In the genomic region with DNA sequence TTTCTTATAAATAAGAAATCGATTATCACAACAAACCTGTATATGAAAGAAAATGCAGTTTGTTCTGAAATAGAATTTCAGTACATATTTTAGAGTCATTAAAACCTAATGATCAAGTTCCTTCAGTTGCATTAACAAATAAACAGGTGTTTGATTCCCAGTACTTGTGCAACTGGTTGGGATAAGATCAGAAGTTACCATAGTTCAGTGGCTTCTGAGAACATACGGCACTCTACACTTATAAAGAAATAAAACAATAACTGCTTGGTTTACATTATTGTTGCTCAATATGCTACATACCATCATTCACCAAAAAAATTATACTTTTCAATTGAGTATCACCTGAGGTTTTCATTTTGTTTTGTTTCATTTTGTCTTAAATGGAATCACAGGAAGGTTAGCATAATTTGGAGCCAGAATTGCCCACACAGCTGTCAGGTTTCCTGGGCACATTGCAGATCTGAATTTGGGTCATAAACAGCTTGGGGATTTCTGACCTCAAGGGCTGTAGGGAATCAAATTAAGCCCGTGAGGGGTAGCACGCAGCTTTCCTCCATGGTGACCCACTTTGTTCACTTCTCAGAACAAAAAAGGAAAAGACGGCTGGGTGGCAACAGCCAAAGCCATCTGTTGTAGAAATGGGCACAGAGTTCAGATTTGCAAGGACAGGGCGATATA, we compare ENCODE assay signal across 24 cellular contexts. TPM values are rescaled to one million over a fixed set of nuclear protein-coding genes. Genes with fewer than 3 reads are reported as not detected.
DNase-seq lines count a peak whose midpoint lies in the region; ATAC-seq and TF ChIP-seq lines count a peak whose summit lies in the region.
"Had no signal": no experiment of that assay in that cellular context is flagged by ENCODE, and none has a peak within 500 bp of the region (broad histone marks: within the 10 kb centered on the region; RNA-seq: fewer than 3 reads in every experiment).

No MANE protein-coding gene starts in this region.

- no peak for TF ChIP-seq CTCF in activated CD8-positive, alpha-beta T cell treated with anti-CD3 and anti-CD28 coated beads for 36 hours (IDR thresholded peaks at IDR 0.05)
- TF ChIP-seq CTCF in mucosa of descending colon (IDR thresholded peaks at IDR 0.05), result no peak
- TF ChIP-seq CTCF in SK-N-SH (IDR thresholded peaks at IDR 0.05), result no peak
- TF ChIP-seq CTCF in BE2C (IDR thresholded peaks at IDR 0.05; ENCODE audit: low read depth, low read length), result no peak

- H3K9ac ChIP-seq in SK-N-SH, result no peak overlapping the region

- H3F3A ChIP-seq in SK-N-SH (replicated peaks; ENCODE audit: insufficient read depth), result peaks cover 4% of the 10 kb centered on the region

- H3K36me3 Mint-ChIP-seq in activated CD8-positive, alpha-beta T cell treated with anti-CD3 and anti-CD28 coated beads for 36 hours (ENCODE audit: low read depth), result no peaks in the 10 kb centered on the region
- H3K36me3 Mint-ChIP-seq in activated CD8-positive, alpha-beta T cell treated with anti-CD3 and anti-CD28 coated beads, Interleukin-2, amount 10 ng/mL, durations not matched to agents 7 days and 5 days (ENCODE audit: low read depth), result no peaks in the 10 kb centered on the region
- no peaks in the 10 kb centered on the region for H3K36me3 Mint-ChIP-seq in activated T-helper 17 cell treated with anti-CD3 and anti-CD28 coated beads, Interleukin-2, amount 50 U/mL, for 72 hours (ENCODE audit: low read depth)
- H3K36me3 Mint-ChIP-seq: brain had no signal

- H3K4me2 ChIP-seq in SK-N-SH, result no peak overlapping the region

- no peak for ATAC-seq in activated CD8-positive, alpha-beta T cell treated with anti-CD3 and anti-CD28 coated beads for 36 hours
- ATAC-seq in activated CD8-positive, alpha-beta T cell treated with anti-CD3 and anti-CD28 coated beads, Interleukin-2, amount 10 ng/mL, durations not matched to agents 7 days and 5 days, result no peak
- ATAC-seq in activated T-helper 17 cell treated with anti-CD3 and anti-CD28 coated beads, Interleukin-2, amount 50 U/mL, for 72 hours (replicated peaks), result no peak
- ATAC-seq in mucosa of descending colon, result peak; percentile 51
- ATAC-seq: gastroesophageal sphincter had no signal

- intact Hi-C loops in activated CD8-positive, alpha-beta T cell treated with anti-CD3 and anti-CD28 coated beads for 36 hours (cut with micrococcal nuclease), result no loop called here
- intact Hi-C loops in mucosa of descending colon (cut with DNase I, micrococcal nuclease), result no loop called here

- POLR2A ChIA-PET in activated CD8-positive, alpha-beta T cell treated with anti-CD3 and anti-CD28 coated beads for 36 hours (lab: Charles Lee), result no interaction called here
- POLR2A ChIA-PET in activated CD8-positive, alpha-beta T cell treated with anti-CD3 and anti-CD28 coated beads, Interleukin-2, amount 10 ng/mL, durations not matched to agents 7 days and 5 days (lab: Charles Lee), result no interaction called here
- POLR2A ChIA-PET in SK-N-SH (lab: Yijun Ruan, JAX), result no interaction called here

- no peaks in the 10 kb centered on the region for H3K36me3 ChIP-seq in mucosa of descending colon (ENCODE audit: low read depth)
- no peaks in the 10 kb centered on the region for H3K36me3 ChIP-seq in urinary bladder (ENCODE audit: insufficient read depth)
- no peaks in the 10 kb centered on the region for H3K36me3 ChIP-seq in SK-N-SH (replicated peaks in 1 of 2; ENCODE audit: control insufficient read depth in 1 of 2, insufficient read depth in 2 of 2, low read length in 1 of 2)
- H3K36me3 ChIP-seq in BE2C, result no peaks in the 10 kb centered on the region
- H3K36me3 ChIP-seq: gastroesophageal sphincter, left ventricle myocardium inferior, upper lobe of left lung, WERI-Rb-1 had no signal

- H4K20me1 ChIP-seq in SK-N-SH (ENCODE audit: insufficient read depth), result no peaks in the 10 kb centered on the region

- H3K27me3 Mint-ChIP-seq in activated CD8-positive, alpha-beta T cell treated with anti-CD3 and anti-CD28 coated beads for 36 hours, result no peaks in the 10 kb centered on the region
- H3K27me3 Mint-ChIP-seq in activated CD8-positive, alpha-beta T cell treated with anti-CD3 and anti-CD28 coated beads, Interleukin-2, amount 10 ng/mL, durations not matched to agents 7 days and 5 days (ENCODE audit: low read depth), result peaks cover 7% of the 10 kb centered on the region
- peaks cover 6% of the 10 kb centered on the region for H3K27me3 Mint-ChIP-seq in activated T-helper 17 cell treated with anti-CD3 and anti-CD28 coated beads, Interleukin-2, amount 50 U/mL, for 72 hours
- H3K27me3 Mint-ChIP-seq: activated CD4-positive, alpha-beta T cell treated with anti-CD3 and anti-CD28 coated beads, Interleukin-2, amount 10 ng/mL, durations not matched to agents 7 days and 5 days; brain had no signal

- TF ChIP-seq RAD21 in SK-N-SH (IDR thresholded peaks at IDR 0.05; ENCODE audit: low read length), result no peak

- peak overlapping the region; percentile 15 for H3K27ac Mint-ChIP-seq in activated CD8-positive, alpha-beta T cell treated with anti-CD3 and anti-CD28 coated beads for 36 hours
- no peak overlapping the region for H3K27ac Mint-ChIP-seq in activated CD8-positive, alpha-beta T cell treated with anti-CD3 and anti-CD28 coated beads, Interleukin-2, amount 10 ng/mL, durations not matched to agents 7 days and 5 days
- H3K27ac Mint-ChIP-seq in activated T-helper 17 cell treated with anti-CD3 and anti-CD28 coated beads, Interleukin-2, amount 50 U/mL, for 72 hours, result no peak overlapping the region
- H3K27ac Mint-ChIP-seq: activated CD4-positive, alpha-beta T cell treated with anti-CD3 and anti-CD28 coated beads, Interleukin-2, amount 10 ng/mL, durations not matched to agents 7 days and 5 days had no signal

- H3K27me3 ChIP-seq in SK-N-SH (ENCODE audit: insufficient read depth) (no peaks in the 10 kb centered on the region), BE2C (peaks cover 10% of the 10 kb centered on the region)
- H3K27me3 ChIP-seq: gastroesophageal sphincter, upper lobe of left lung had no signal

- H3K4me1 ChIP-seq in mucosa of descending colon (ENCODE audit: low read depth), result peaks cover 26% of the 10 kb centered on the region
- H3K4me1 ChIP-seq in urinary bladder (ENCODE audit: insufficient read depth), result no peaks in the 10 kb centered on the region
- 0 out of 4 replicates have a peak, but pooled peaks cover 0 to 5% of the 10 kb centered on the region in 2 experiments for H3K4me1 ChIP-seq in SK-N-SH (ENCODE audit: control insufficient read depth in 1 of 2, insufficient read depth in 2 of 2, low read depth in 1 of 2, low read length in 1 of 2)
- H3K4me1 ChIP-seq in BE2C, result no peaks in the 10 kb centered on the region
- H3K4me1 ChIP-seq: gastroesophageal sphincter, left ventricle myocardium inferior, upper lobe of left lung had no signal

- no peak overlapping the region for H3K4me3 ChIP-seq in mucosa of descending colon
- H3K4me3 ChIP-seq in urinary bladder (ENCODE audit: low read depth, low read length), result no peak overlapping the region
- H3K4me3 ChIP-seq in SK-N-SH (ENCODE audit: low read depth in 2 of 2, low read length in 1 of 2), result no peak overlapping the region
- no peak overlapping the region for H3K4me3 ChIP-seq in BE2C (ENCODE audit: low read depth, low read length)
- H3K4me3 ChIP-seq: gastroesophageal sphincter, left ventricle myocardium inferior, SK-N-MC, upper lobe of left lung had no signal

- TF ChIP-seq EP300 in SK-N-SH (IDR thresholded peaks at IDR 0.05; ENCODE audit: borderline replicate concordance in 1 of 2, low read depth in 1 of 2, low read length in 1 of 2), result no peak

- peaks cover 16% of the 10 kb centered on the region for H3K4me1 Mint-ChIP-seq in activated CD8-positive, alpha-beta T cell treated with anti-CD3 and anti-CD28 coated beads for 36 hours (ENCODE audit: low read depth)
- peaks cover 21% of the 10 kb centered on the region for H3K4me1 Mint-ChIP-seq in activated CD8-positive, alpha-beta T cell treated with anti-CD3 and anti-CD28 coated beads, Interleukin-2, amount 10 ng/mL, durations not matched to agents 7 days and 5 days (ENCODE audit: low read depth)
- H3K4me1 Mint-ChIP-seq in activated T-helper 17 cell treated with anti-CD3 and anti-CD28 coated beads, Interleukin-2, amount 50 U/mL, for 72 hours, result no peaks in the 10 kb centered on the region

- H3K27ac ChIP-seq in urinary bladder (ENCODE audit: low read depth), result peak overlapping the region; percentile 80
- no peak overlapping the region for H3K27ac ChIP-seq in SK-N-SH (ENCODE audit: low read depth in 2 of 2, low read length in 1 of 2)
- H3K27ac ChIP-seq: gastroesophageal sphincter, left ventricle myocardium inferior, SK-N-MC, upper lobe of left lung, WERI-Rb-1 had no signal

- CTCF ChIA-PET in activated CD8-positive, alpha-beta T cell treated with anti-CD3 and anti-CD28 coated beads for 36 hours (lab: Charles Lee), result interaction anchor here (1.2 to 3.4 kb wide), 2 partner anchors 46 to 61 kb away, joined by 3 to 17 read pairs; no protein-coding TSS in a partner anchor
- CTCF ChIA-PET in activated CD8-positive, alpha-beta T cell treated with anti-CD3 and anti-CD28 coated beads, Interleukin-2, amount 10 ng/mL, durations not matched to agents 7 days and 5 days (lab: Charles Lee), result interaction anchor here (1.2 kb wide), 1 partner anchor 61 kb away, joined by 6 read pairs; no protein-coding TSS in a partner anchor
- CTCF ChIA-PET in SK-N-SH (lab: Yijun Ruan, JAX), result interaction anchor here (0.6 to 1.6 kb wide), 3 partner anchors 12 to 18 kb away, joined by 3 to 7 read pairs (median 3); no protein-coding TSS in a partner anchor

- WGBS in urinary bladder, result 54% methylated on average over 6 of the region's 6 CpGs
- WGBS in SK-N-SH (ENCODE audit: low lambda C conversion rate), result 59% methylated on average over 6 of the region's 6 CpGs

- H3K79me2 ChIP-seq in SK-N-SH (ENCODE audit: insufficient read depth), result no peaks in the 10 kb centered on the region

- H3K9me3 ChIP-seq in mucosa of descending colon (no peaks in the 10 kb centered on the region), SK-N-SH (no peaks in the 10 kb centered on the region), BE2C (no peaks in the 10 kb centered on the region)
- H3K9me3 ChIP-seq: gastroesophageal sphincter, left ventricle myocardium inferior, upper lobe of left lung had no signal

- no peak overlapping the region for H3K4me3 Mint-ChIP-seq in activated CD8-positive, alpha-beta T cell treated with anti-CD3 and anti-CD28 coated beads for 36 hours
- no peak overlapping the region for H3K4me3 Mint-ChIP-seq in activated CD8-positive, alpha-beta T cell treated with anti-CD3 and anti-CD28 coated beads, Interleukin-2, amount 10 ng/mL, durations not matched to agents 7 days and 5 days
- peak overlapping the region; percentile 1 for H3K4me3 Mint-ChIP-seq in activated T-helper 17 cell treated with anti-CD3 and anti-CD28 coated beads, Interleukin-2, amount 50 U/mL, for 72 hours
- H3K4me3 Mint-ChIP-seq: activated CD4-positive, alpha-beta T cell treated with anti-CD3 and anti-CD28 coated beads, Interleukin-2, amount 10 ng/mL, durations not matched to agents 7 days and 5 days; brain had no signal

- no peak overlapping the region for H2AFZ ChIP-seq in SK-N-SH (ENCODE audit: low read depth)

- no peaks in the 10 kb centered on the region for H3K9me3 Mint-ChIP-seq in activated CD8-positive, alpha-beta T cell treated with anti-CD3 and anti-CD28 coated beads for 36 hours
- H3K9me3 Mint-ChIP-seq in activated CD8-positive, alpha-beta T cell treated with anti-CD3 and anti-CD28 coated beads, Interleukin-2, amount 10 ng/mL, durations not matched to agents 7 days and 5 days (ENCODE audit: insufficient read depth), result no peaks in the 10 kb centered on the region
- no peaks in the 10 kb centered on the region for H3K9me3 Mint-ChIP-seq in activated T-helper 17 cell treated with anti-CD3 and anti-CD28 coated beads, Interleukin-2, amount 50 U/mL, for 72 hours
- H3K9me3 Mint-ChIP-seq: activated CD4-positive, alpha-beta T cell treated with anti-CD3 and anti-CD28 coated beads, Interleukin-2, amount 10 ng/mL, durations not matched to agents 7 days and 5 days; brain had no signal

- H3K9me2 ChIP-seq in SK-N-SH, result no peaks in the 10 kb centered on the region

- no peak for DNase-seq in activated CD8-positive, alpha-beta T cell treated with anti-CD3 and anti-CD28 coated beads for 36 hours
- no peak for DNase-seq in activated CD8-positive, alpha-beta T cell treated with anti-CD3 and anti-CD28 coated beads, Interleukin-2, amount 10 ng/mL, durations not matched to agents 7 days and 5 days
- DNase-seq in mucosa of descending colon (no peak), amygdala (lab: John Stamatoyannopoulos, UW) (no peak), SK-N-SH (no peak), BE2C (no peak)
- DNase-seq: activated CD4-positive, alpha-beta T cell treated with anti-CD3 and anti-CD28 coated beads, Interleukin-2, amount 10 ng/mL, durations not matched to agents 7 days and 5 days; activated CD8-positive, alpha-beta memory T cell treated with anti-CD3 and anti-CD28 coated beads, Interleukin-2, amount 50 U/mL, for 48 hours; activated effector memory CD4-positive, alpha-beta T cell treated with Interleukin-2 at 50 U/mL for 16 hours; AML-193; DMS79 treated with DMSO at 0.1 percent for 48 hours; KG1; left ventricle myocardium inferior; NCI-H146; NCI-H510A; posterior cingulate gyrus; RPMI8226; upper lobe of left lung; WERI-Rb-1 had no signal

RNA-seq across cellular contexts. Expression of a gene that starts 14.9 kb away (rescaled TPM):
- 10 to 100 TPM; 54.3 to 55.5 TPM for total RNA-seq in activated CD8-positive, alpha-beta T cell treated with anti-CD3 and anti-CD28 coated beads for 36 hours
- 10 to 100 TPM; 26.9 TPM for total RNA-seq in activated CD8-positive, alpha-beta T cell treated with anti-CD3 and anti-CD28 coated beads, Interleukin-2, amount 10 ng/mL, durations not matched to agents 7 days and 5 days
- 100 to 1,000 TPM in 1 of 2 donors, 10 to 100 TPM in 1; 25.6 to 130 TPM for total RNA-seq in activated T-helper 17 cell treated with anti-CD3 and anti-CD28 coated beads, Interleukin-2, amount 50 U/mL, for 72 hours
- 10 to 100 TPM; 36.1 to 86.5 (median 64.8) TPM for total RNA-seq in mucosa of descending colon
- 84.8 TPM for total RNA-seq in urinary bladder
- 40.2 TPM for polyA plus RNA-seq in urinary bladder
- 8.7 and 8.9 TPM in 2 replicates for polyA plus RNA-seq in SK-N-SH (2012; rRNA removed)
- 15.7 and 20.4 TPM in 2 replicates for polyA plus RNA-seq in SK-N-SH (2012; cell fraction: cytosol; rRNA removed)
- 9.2 and 10.0 TPM in 2 replicates for polyA plus RNA-seq in SK-N-SH (2012; cell fraction: nucleus; rRNA removed)
- polyA plus RNA-seq in BE2C (2012; ENCODE audit: insufficient read depth, insufficient read length, low read depth), result 1.4 TPM
